ENCODE assay signal across 8 cellular contexts in genomic region chr18:23825978-23826405, GRCh38.
DNase-seq lines count a peak whose midpoint lies in the region; ATAC-seq and TF ChIP-seq lines count a peak whose summit lies in the region.

No MANE protein-coding gene starts in this region.

- H3K4me3 ChIP-seq in astrocyte of the cerebellum (ENCODE audit: low read depth, low read length) (no peak overlapping the region), upper lobe of left lung (no peak overlapping the region), H7 (ENCODE audit: insufficient read depth, low read depth, low read length) (no peak overlapping the region)

- H3K9me3 ChIP-seq in upper lobe of left lung = no peaks in the 10 kb centered on the region

- TF ChIP-seq CTCF in astrocyte of the cerebellum (IDR thresholded peaks at IDR 0.05; ENCODE audit: low read depth, low read length, missing control alignments) (no peak), upper lobe of left lung (IDR thresholded peaks at IDR 0.05) (no peak)

- peak; percentile 90 for DNase-seq in Ammon's horn (ENCODE audit: low spot score)
- peak; percentile 89 for DNase-seq in astrocyte of the cerebellum (ENCODE audit: low read depth)
- DNase-seq in kidney tubule cell (ENCODE audit: low spot score) = peak; percentile 97
- DNase-seq in upper lobe of left lung = peak in 1 of 2 donors; percentile 55
- DNase-seq in H7 = no peak
- DNase-seq in NCI-H774 (lab: John Stamatoyannopoulos, UW) = no peak
- DNase-seq in NCI-H1105 treated with DMSO at 0.1 percent for 48 hours (lab: John Stamatoyannopoulos, UW) = no peak

- 21 to 23% methylated on average over 6 of the region's 6 CpGs for WGBS in upper lobe of left lung, 2 donors

- peak in 2 of 4 donors; percentile 27 to 77 for TF ChIP-seq EP300 in upper lobe of left lung (IDR thresholded peaks at IDR 0.05)

- H3K4me1 ChIP-seq in upper lobe of left lung = peaks cover 0 to 6% (median 2%) of the 10 kb centered on the region in 4 donors

- H3K36me3 ChIP-seq in upper lobe of left lung = no peaks in the 10 kb centered on the region
- H3K36me3 ChIP-seq in H7 (replicated peaks; ENCODE audit: control insufficient read depth, insufficient read depth, low read length) = no peaks in the 10 kb centered on the region

- peak; percentile 82 for ATAC-seq in HG02943 (IDR thresholded peaks at IDR 0.05; ENCODE audit: low read depth, unreplicated experiment)
- peak; percentile 76 to 87 for ATAC-seq in upper lobe of left lung (ENCODE audit: low FRiP score in 2 of 2)

- no peak for TF ChIP-seq POLR2A in upper lobe of left lung (IDR thresholded peaks at IDR 0.05)

- in situ Hi-C loops in astrocyte of the cerebellum (cut with HindIII; ENCODE audit: low sequenced_read_pairs) = no loop called here

- peak overlapping the region; percentile 16 to 58 (median 49) for H3K27ac ChIP-seq in upper lobe of left lung

- H3K27me3 ChIP-seq in upper lobe of left lung (no peaks in the 10 kb centered on the region), H7 (ENCODE audit: control insufficient read depth, insufficient read depth, low read length) (no peaks in the 10 kb centered on the region)

Comparison
In these comparisons a context has a peak if more than half of its experiments do, and no peak if none do; other contexts are left out.
1. DNase-seq: peak in Ammon's horn (single experiment), astrocyte of the cerebellum (single experiment) and kidney tubule cell (single experiment); none in H7 (single experiment), NCI-H774 (single experiment) and NCI-H1105 treated with DMSO at 0.1 percent for 48 hours (single experiment).